35 cellular contexts compared by ENCODE assay signal in genomic region chr9:12516573-12516972, GRCh38.
"Had no signal": no experiment of that assay in that cellular context is flagged by ENCODE, and none has a peak within 500 bp of the region (broad histone marks: within the 10 kb centered on the region; RNA-seq: fewer than 3 reads in every experiment).

No MANE protein-coding gene starts in this region.

- H3K27me3 Mint-ChIP-seq: activated B cell treated with CpG ODN at 0.5 μM for 24 hours; activated CD8-positive, alpha-beta memory T cell treated with anti-CD3 and anti-CD28 coated beads, Interleukin-2, amount 10 ng/mL, durations not matched to agents 7 days and 5 days; brain; effector memory CD8-positive, alpha-beta T cell; naive B cell; stimulated activated naive B cell treated with anti-CD40 and anti-IgM and Interleukin-4, amounts not matched to agents 10 μg/mL and 1 μg/mL and 100 μg/mL, for 72 hours; T-helper 17 cell had no signal

- H3K4me3 ChIP-seq: cardiac muscle cell, coronary artery, dorsolateral prefrontal cortex, left ventricle myocardium inferior, lung, pancreas, prostate gland, right atrium auricular region, smooth muscle cell, suprapubic skin, tibial artery had no signal

- FAIRE-seq: endothelial cell of umbilical vein, pancreas had no signal

- H3K27ac Mint-ChIP-seq: activated B cell treated with CpG ODN at 0.5 μM for 24 hours; activated CD8-positive, alpha-beta memory T cell treated with anti-CD3 and anti-CD28 coated beads, Interleukin-2, amount 10 ng/mL, durations not matched to agents 7 days and 5 days; activated CD8-positive, alpha-beta T cell treated with anti-CD3 and anti-CD28 coated beads, Interleukin-2, amount 10 ng/mL, durations not matched to agents 7 days and 5 days; activated naive CD4-positive, alpha-beta T cell treated with anti-CD3 and anti-CD28 coated beads, Interleukin-2, amount 50 U/mL, for 72 hours; activated T-cell treated with anti-CD3 and anti-CD28 coated beads, Interleukin-2, amount 50 U/mL, for 72 hours; brain; effector memory CD8-positive, alpha-beta T cell; mesothelial cell of epicardium; naive B cell; stimulated activated naive B cell treated with anti-CD40 and anti-IgM and Interleukin-4, amounts not matched to agents 10 μg/mL and 1 μg/mL and 100 μg/mL, for 72 hours; T-helper 17 cell had no signal

- H3K9me3 Mint-ChIP-seq: activated B cell treated with CpG ODN at 0.5 μM for 24 hours; brain; mesothelial cell of epicardium; stimulated activated naive B cell treated with anti-CD40 and anti-IgM and Interleukin-4, amounts not matched to agents 10 μg/mL and 1 μg/mL and 100 μg/mL, for 72 hours had no signal

- H3K36me3 ChIP-seq: cardiac muscle cell, left ventricle myocardium inferior, pancreas, prostate gland, right atrium auricular region, suprapubic skin, tibial artery had no signal

- H3K4me3 Mint-ChIP-seq: activated B cell treated with CpG ODN at 0.5 μM for 24 hours; activated CD8-positive, alpha-beta memory T cell treated with anti-CD3 and anti-CD28 coated beads, Interleukin-2, amount 10 ng/mL, durations not matched to agents 7 days and 5 days; activated CD8-positive, alpha-beta T cell treated with anti-CD3 and anti-CD28 coated beads, Interleukin-2, amount 10 ng/mL, durations not matched to agents 7 days and 5 days; activated T-cell treated with anti-CD3 and anti-CD28 coated beads, Interleukin-2, amount 50 U/mL, for 72 hours; brain; effector memory CD8-positive, alpha-beta T cell; mesothelial cell of epicardium; naive B cell; stimulated activated naive B cell treated with anti-CD40 and anti-IgM and Interleukin-4, amounts not matched to agents 10 μg/mL and 1 μg/mL and 100 μg/mL, for 72 hours; T-helper 17 cell had no signal

- H3K4me1 ChIP-seq: left ventricle myocardium inferior, pancreas, prostate gland, right atrium auricular region, suprapubic skin, tibial artery had no signal

- H3K27me3 ChIP-seq: cardiac muscle cell, dorsolateral prefrontal cortex, pancreas, right atrium auricular region, suprapubic skin, tibial artery had no signal

- H3K4me1 Mint-ChIP-seq: activated B cell treated with CpG ODN at 0.5 μM for 24 hours; activated CD8-positive, alpha-beta memory T cell treated with anti-CD3 and anti-CD28 coated beads, Interleukin-2, amount 10 ng/mL, durations not matched to agents 7 days and 5 days; brain; naive B cell; stimulated activated naive B cell treated with anti-CD40 and anti-IgM and Interleukin-4, amounts not matched to agents 10 μg/mL and 1 μg/mL and 100 μg/mL, for 72 hours; T-helper 17 cell had no signal

- H3K27ac ChIP-seq: cardiac muscle cell, coronary artery, dorsolateral prefrontal cortex, left ventricle myocardium inferior, pancreas, prostate gland, right atrium auricular region, suprapubic skin, tibial artery had no signal

- H3K36me3 Mint-ChIP-seq: activated CD8-positive, alpha-beta memory T cell treated with anti-CD3 and anti-CD28 coated beads, Interleukin-2, amount 10 ng/mL, durations not matched to agents 7 days and 5 days; activated naive CD4-positive, alpha-beta T cell treated with anti-CD3 and anti-CD28 coated beads, Interleukin-2, amount 50 U/mL, for 72 hours; brain; mesothelial cell of epicardium; naive B cell; stimulated activated naive B cell treated with anti-CD40 and anti-IgM and Interleukin-4, amounts not matched to agents 10 μg/mL and 1 μg/mL and 100 μg/mL, for 72 hours had no signal

- H3K9me3 ChIP-seq: left ventricle myocardium inferior, pancreas, prostate gland, right atrium auricular region, suprapubic skin, tibial artery had no signal

- DNase-seq: activated B cell treated with CpG ODN at 0.5 μM for 24 hours; activated CD8-positive, alpha-beta memory T cell treated with anti-CD3 and anti-CD28 coated beads, Interleukin-2, amount 10 ng/mL, durations not matched to agents 7 days and 5 days; activated CD8-positive, alpha-beta T cell treated with anti-CD3 and anti-CD28 coated beads, Interleukin-2, amount 10 ng/mL, durations not matched to agents 7 days and 5 days; activated naive CD4-positive, alpha-beta T cell; activated T-cell treated with anti-CD3 and anti-CD28 coated beads, Interleukin-2, amount 50 U/mL, for 72 hours; anterior cingulate cortex; cerebellar nuclear complex; dorsolateral prefrontal cortex; effector memory CD8-positive, alpha-beta T cell; foreskin fibroblast; head of caudate nucleus; hypothalamus; left ventricle myocardium inferior; naive B cell; pancreas; stimulated activated CD4-positive, alpha-beta T cell treated with anti-CD3 and anti-CD28 coated beads, Interleukin-1b, Interleukin-23, amount 100 ng/mL, for 48 hours; stimulated activated CD4-positive, alpha-beta T cell treated with anti-CD3 and anti-CD28 coated beads, Interleukin-4, amount 100 ng/mL, for 4 hours; stimulated activated CD8-positive, alpha-beta memory T cell treated with anti-CD3 and anti-CD28 coated beads, Interleukin-4, amount 100 ng/mL, for 48 hours; stimulated activated naive B cell treated with anti-CD40 and anti-IgM and Interleukin-4, amounts not matched to agents 10 μg/mL and 1 μg/mL and 100 μg/mL, for 72 hours; SW 1271; T-helper 17 cell; T1000; tibial artery had no signal

- ATAC-seq: activated CD8-positive, alpha-beta memory T cell treated with anti-CD3 and anti-CD28 coated beads, Interleukin-2, amount 10 ng/mL, durations not matched to agents 7 days and 5 days; activated CD8-positive, alpha-beta T cell treated with anti-CD3 and anti-CD28 coated beads, Interleukin-2, amount 10 ng/mL, durations not matched to agents 7 days and 5 days; activated naive CD4-positive, alpha-beta T cell treated with anti-CD3 and anti-CD28 coated beads, Interleukin-2, amount 50 U/mL, for 72 hours; activated T-cell treated with anti-CD3 and anti-CD28 coated beads, Interleukin-2, amount 50 U/mL, for 72 hours; effector memory CD8-positive, alpha-beta T cell; esophagus mucosa; pancreas; stimulated activated naive B cell treated with anti-CD40 and anti-IgM and Interleukin-4, amounts not matched to agents 10 μg/mL and 1 μg/mL and 100 μg/mL, for 72 hours; T-helper 17 cell had no signal

- H3K4me2 ChIP-seq: smooth muscle cell had no signal
